Comparison of ENCODE assay signal across 8 cellular contexts in genomic region chr2:36355157-36355889, GRCh38. TPM values are rescaled to one million over a fixed set of nuclear protein-coding genes. Genes with fewer than 3 reads are reported as not detected.
A peak's percentile ranks its signal among the peaks of the same experiment; 100 is the strongest.
DNase-seq lines count a peak whose midpoint lies in the region; ATAC-seq and TF ChIP-seq lines count a peak whose summit lies in the region.

Gene CRIM1, plus strand, starts transcription at chr2:36355778. Its CDS starts 515 bp downstream, at chr2:36356293.

- TF ChIP-seq POLR2A in esophagus squamous epithelium (IDR thresholded peaks at IDR 0.05) = peak in 3 of 4 donors; percentile 46 to 95 (median 91)

- intact Hi-C loops in esophagus squamous epithelium (cut with DNase I) = no loop called here

- peak; percentile 20 for DNase-seq in SIG-M5 treated with dmso at 0.1 percent for 504 hours (lab: John Stamatoyannopoulos, UW; ENCODE audit: unreplicated experiment)
- no peak for DNase-seq in SIG-M5 (lab: John Stamatoyannopoulos, UW)
- DNase-seq in NCI-H774 (lab: John Stamatoyannopoulos, UW) = peak; percentile 75
- peak; percentile 26 for DNase-seq in activated T-helper 1 cell treated with Interleukin-2 at 50 U/mL for 16 hours (ENCODE audit: low read depth)
- DNase-seq in esophagus squamous epithelium (lab: John Stamatoyannopoulos, UW) = no peak
- peak; percentile 71 for DNase-seq in stimulated activated naive CD8-positive, alpha-beta T cell treated with anti-CD3 and anti-CD28 coated beads, Interleukin-15, Interleukin-2, amounts not matched to agents 100 U/mL and 50 U/mL, for 24 hours

- H3K4me1 ChIP-seq in esophagus squamous epithelium = peaks cover 5 to 77% (median 14%) of the 10 kb centered on the region in 3 donors
- peaks cover 15% of the 10 kb centered on the region for H3K4me1 ChIP-seq in mucosa of stomach (ENCODE audit: control insufficient read depth, insufficient read depth, low read length)

- peak; percentile 34 for ATAC-seq in HG02938 (IDR thresholded peaks at IDR 0.05; ENCODE audit: unreplicated experiment)
- ATAC-seq in stimulated activated naive CD8-positive, alpha-beta T cell treated with anti-CD3 and anti-CD28 coated beads, Interleukin-15, Interleukin-2, amounts not matched to agents 100 U/mL and 50 U/mL, for 24 hours = peak; percentile 53

- H3K27me3 ChIP-seq in esophagus squamous epithelium = no peaks in the 10 kb centered on the region
- H3K27me3 ChIP-seq in mucosa of stomach (ENCODE audit: control insufficient read depth, insufficient read depth, low read length) = no peaks in the 10 kb centered on the region

- H3K27ac ChIP-seq in esophagus squamous epithelium = peak within 1 kb of the TSS; percentile 83 to 95 (median 93)

- H3K4me3 ChIP-seq in esophagus squamous epithelium (peak within 1 kb of the TSS; percentile 64 to 93 (median 85)), mucosa of stomach (ENCODE audit: low read length) (peak within 1 kb of the TSS; percentile 66)

- TF ChIP-seq CTCF in esophagus squamous epithelium (IDR thresholded peaks at IDR 0.05) = no peak

- no peaks in the 10 kb centered on the region for H3K36me3 ChIP-seq in esophagus squamous epithelium
- no peaks in the 10 kb centered on the region for H3K36me3 ChIP-seq in mucosa of stomach (ENCODE audit: control insufficient read depth, insufficient read depth, low read length)

- peak within 1 kb of the TSS; percentile 71 for H3K9ac ChIP-seq in mucosa of stomach (ENCODE audit: low read length)

- WGBS in esophagus squamous epithelium, 2 donors = 0 to 1% methylated on average over 10 to 32 of the region's 82 CpGs

- H3K9me3 ChIP-seq in esophagus squamous epithelium = no peaks in the 10 kb centered on the region
- H3K9me3 ChIP-seq in mucosa of stomach (ENCODE audit: control insufficient read depth, low read length) = no peaks in the 10 kb centered on the region

RNA-seq across cellular contexts. Expression of gene CRIM1, which starts in this region (rescaled TPM):
- 100 to 1,000 TPM in 1 of 4 donors, 10 to 100 TPM in 3; 16.4 to 107 (median 29.9) TPM for total RNA-seq in esophagus squamous epithelium

Comparison
In these comparisons a context has a peak if more than half of its experiments do, and no peak if none do; other contexts are left out.
1. DNase-seq: peak in SIG-M5 treated with dmso at 0.1 percent for 504 hours (single experiment), NCI-H774 (single experiment), activated T-helper 1 cell treated with Interleukin-2 at 50 U/mL for 16 hours (single experiment) and stimulated activated naive CD8-positive, alpha-beta T cell treated with anti-CD3 and anti-CD28 coated beads, Interleukin-15, Interleukin-2, amounts not matched to agents 100 U/mL and 50 U/mL, for 24 hours (single experiment); none in SIG-M5 (single experiment) and esophagus squamous epithelium (single experiment).